In genomic region chr15:57610130-57610529, GRCh38 we compare ENCODE assay signal across 9 cellular contexts. TPM values are rescaled to one million over a fixed set of nuclear protein-coding genes. Genes with fewer than 3 reads are reported as not detected.
DNase-seq lines count a peak whose midpoint lies in the region; ATAC-seq lines count a peak whose summit lies in the region.
"Had no signal": no experiment of that assay in that cellular context is flagged by ENCODE, and none has a peak within 500 bp of the region (broad histone marks: within the 10 kb centered on the region; RNA-seq: fewer than 3 reads in every experiment).

No MANE protein-coding gene starts in this region.

- H3K4me3 ChIP-seq in esophagus (ENCODE audit: low read depth in 1 of 2, low read length in 2 of 2): no peak overlapping the region

- peak; percentile 78 for DNase-seq in AG20443 (ENCODE audit: low spot score)
- DNase-seq in NCI-H1092 treated with DMSO at 0.1 percent for 48 hours (lab: John Stamatoyannopoulos, UW): peak; percentile 36
- DNase-seq in naive B cell: no peak
- no peak for DNase-seq in OCI-M2 (lab: John Stamatoyannopoulos, UW; ENCODE audit: unreplicated experiment)
- no peak for DNase-seq in G401 (ENCODE audit: low spot score)
- DNase-seq: NCI-H187 treated with DMSO at 0.1 percent for 48 hours had no signal

- H3K27ac Mint-ChIP-seq in naive B cell: peak overlapping the region in 4 of 6 donors; percentile 3 to 72 (median 34)

- H3K9me3 Mint-ChIP-seq in naive B cell: no peaks in the 10 kb centered on the region

- no peak overlapping the region for H3K4me3 Mint-ChIP-seq in naive B cell

- H3K27me3 Mint-ChIP-seq in naive B cell: no peaks in the 10 kb centered on the region

- peak overlapping the region; percentile 62 to 82 for H3K27ac ChIP-seq in esophagus (ENCODE audit: low read depth in 2 of 2, low read length in 1 of 2)

- no peak for ATAC-seq in naive B cell (ENCODE audit: low read depth in 2 of 2)
- ATAC-seq in HG02981 (IDR thresholded peaks at IDR 0.05; ENCODE audit: unreplicated experiment): no peak
- ATAC-seq in HG02678 (IDR thresholded peaks at IDR 0.05; ENCODE audit: unreplicated experiment): no peak

- peaks cover 0 to 4% of the 10 kb centered on the region in 2 donors for H3K36me3 Mint-ChIP-seq in naive B cell

- no peaks in the 10 kb centered on the region for H3K27me3 ChIP-seq in esophagus (ENCODE audit: control insufficient read depth in 1 of 2, insufficient read depth in 2 of 2, low read length in 2 of 2)

- no peaks in the 10 kb centered on the region for H3K9me3 ChIP-seq in esophagus (ENCODE audit: control insufficient read depth in 2 of 2, insufficient read depth in 1 of 2, low read depth in 1 of 2, low read length in 1 of 2)

- in situ Hi-C loops in G401 (cut with HindIII; ENCODE audit: low sequenced_read_pairs): no loop called here

- 32 to 34% methylated on average over 8 of the region's 8 CpGs for WGBS in esophagus, 2 donors

- H3K4me1 ChIP-seq in esophagus (ENCODE audit: control insufficient read depth in 2 of 2, insufficient read depth in 2 of 2, low read length in 1 of 2): peaks cover 0 to 12% of the 10 kb centered on the region in 2 donors

- H3K36me3 ChIP-seq in esophagus (ENCODE audit: control insufficient read depth in 2 of 2, insufficient read depth in 2 of 2, low read length in 1 of 2): peaks cover 3 to 4% of the 10 kb centered on the region in 2 donors

- peaks cover 0 to 15% (median 0%) of the 10 kb centered on the region in 3 donors for H3K4me1 Mint-ChIP-seq in naive B cell

RNA-seq across cellular contexts. Expression of gene MYZAP, which starts 18.4 kb away (rescaled TPM):
- 10 to 100 TPM; 38.2 to 71.6 TPM for polyA plus RNA-seq in esophagus
- polyA plus RNA-seq in naive B cell (ENCODE audit: low read depth in 6 of 6): 10 to 100 TPM in 2 of 6 donors, 1 to 10 TPM in 4; 4.5 to 15.3 (median 7.4) TPM
- 0.06 and 3.4 TPM in 2 replicates for total RNA-seq in G401 (2014; rRNA removed; shearing (Covaris generic))

Comparison
In these comparisons a context has a peak if more than half of its experiments do, and no peak if none do; other contexts are left out.
1. DNase-seq: peak in AG20443 (single experiment) and NCI-H1092 treated with DMSO at 0.1 percent for 48 hours (single experiment); none in naive B cell (single experiment), OCI-M2 (single experiment) and G401 (single experiment).